1 cellular context compared by ENCODE assay signal in the genomic region with DNA sequence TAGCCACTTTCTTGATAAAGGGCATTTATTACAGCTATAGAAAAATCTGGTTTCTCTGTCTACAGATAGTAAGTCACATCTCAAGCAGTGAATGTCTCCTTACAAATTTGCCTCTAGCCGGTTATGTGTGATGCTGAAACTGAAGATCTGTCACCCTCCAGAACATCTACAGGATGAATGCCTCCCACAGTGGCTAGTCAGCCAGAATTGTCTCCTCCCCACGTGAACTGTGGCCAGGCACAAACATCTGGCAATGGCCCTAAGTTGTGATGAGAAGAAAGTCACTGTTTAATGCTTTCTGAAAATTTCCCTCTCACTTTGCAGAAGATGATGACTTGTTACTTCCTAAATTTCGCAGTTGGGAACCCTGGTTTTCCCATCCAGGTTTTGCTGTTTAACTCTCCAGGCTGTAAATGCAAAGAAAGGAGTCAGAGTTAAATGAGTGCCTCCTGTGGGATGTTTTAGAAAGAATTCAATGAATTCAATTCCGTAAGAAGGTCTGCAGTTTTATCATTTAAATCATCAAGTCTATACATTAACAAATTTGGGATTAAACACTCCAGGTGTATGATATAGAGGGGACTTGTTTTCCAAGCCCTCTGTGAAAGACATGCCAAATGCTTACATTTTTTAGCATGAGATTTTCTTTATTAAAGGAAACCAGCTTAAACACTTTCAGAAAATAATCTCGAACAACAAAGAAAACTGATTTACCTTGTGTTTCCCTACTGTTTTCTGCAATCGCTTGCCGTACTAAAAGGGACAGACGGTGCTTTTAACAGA.
A peak's percentile ranks its signal among the peaks of the same experiment; 100 is the strongest.
TF ChIP-seq lines count a peak whose summit lies in the region.

No MANE protein-coding gene starts in this region.

TF ChIP-seq in GM23338, 12 proteins besides CTCF, POLR2A, EP300 and RAD21 (continued from another document):
- TF ChIP-seq ZNF462 (CRISPR knock-in tag; IDR thresholded peaks at IDR 0.05) (0 out of 2 replicates have a peak, but pooled peaks have one; percentile 11), EZH2phosphoT487 (IDR thresholded peaks at IDR 0.05; ENCODE audit: unreplicated experiment) (no peak)
